In genomic region chr3:183324083-183324482, GRCh38 we compare ENCODE assay signal across 32 cellular contexts.
DNase-seq lines count a peak whose midpoint lies in the region; ATAC-seq, FAIRE-seq and TF ChIP-seq lines count a peak whose summit lies in the region.
"Had no signal": no experiment of that assay in that cellular context is flagged by ENCODE, and none has a peak within 500 bp of the region (broad histone marks: within the 10 kb centered on the region; RNA-seq: fewer than 3 reads in every experiment).

No MANE protein-coding gene starts in this region.

- H3K4me1 ChIP-seq in K562 (replicated peaks in 1 of 2; ENCODE audit: control insufficient read depth in 2 of 2, insufficient read depth in 2 of 2, low read length in 2 of 2) = peaks cover 0 to 5% of the 10 kb centered on the region in 2 experiments; a peak in 2 of 5 replicates
- H3K4me1 ChIP-seq in fibroblast of lung (ENCODE audit: control insufficient read depth, extremely low read depth, insufficient read depth, low read length) = peaks cover 2% of the 10 kb centered on the region
- H3K4me1 ChIP-seq in A673 (ENCODE audit: insufficient read depth, low read length, poor library complexity, severe bottlenecking) = no peaks in the 10 kb centered on the region
- H3K4me1 ChIP-seq: gastrocnemius medialis, psoas muscle, SJCRH30, testis had no signal

- H3K9me3 ChIP-seq in K562 (replicated peaks; ENCODE audit: control insufficient read depth, insufficient read depth, low read depth, low read length) (no peaks in the 10 kb centered on the region), fibroblast of lung (ENCODE audit: control insufficient read depth, insufficient read depth, low read depth, low read length) (no peaks in the 10 kb centered on the region), A673 (ENCODE audit: low read depth, low read length, poor library complexity, severe bottlenecking) (no peaks in the 10 kb centered on the region)
- H3K9me3 ChIP-seq: gastrocnemius medialis, psoas muscle, SJCRH30, testis had no signal

- H3K27me3 ChIP-seq in K562 (ENCODE audit: control insufficient read depth in 2 of 2, insufficient read depth in 2 of 2, low read length in 2 of 2) (no peaks in the 10 kb centered on the region), fibroblast of lung (ENCODE audit: control insufficient read depth, insufficient read depth, low read length) (no peaks in the 10 kb centered on the region), A673 (replicated peaks; ENCODE audit: insufficient read depth, low read depth, low read length, poor library complexity) (no peaks in the 10 kb centered on the region)
- H3K27me3 ChIP-seq: gastrocnemius medialis, SJCRH30, testis had no signal

- no peaks in the 10 kb centered on the region for H3K36me3 Mint-ChIP-seq in T-helper 2 cell treated with Interferon-gamma antibody and Interleukin-4, amounts not matched to agents 5 μg/mL and 100 μg/mL, for 36 hours (ENCODE audit: low read depth)
- H3K36me3 Mint-ChIP-seq: activated naive CD4-positive, alpha-beta T cell treated with anti-CD3 and anti-CD28 coated beads, Interleukin-2, amount 50 U/mL, for 72 hours; stimulated activated effector memory CD8-positive, alpha-beta T cell treated with anti-CD3 and anti-CD28 coated beads, Interleukin-12 subunit alpha, Interleukin-12 subunit beta, amount 100 ng/mL, for 72 hours had no signal

- no peaks in the 10 kb centered on the region for H4K20me1 ChIP-seq in K562 (replicated peaks; ENCODE audit: control insufficient read depth, insufficient read depth, low read length)
- no peaks in the 10 kb centered on the region for H4K20me1 ChIP-seq in fibroblast of lung (ENCODE audit: control insufficient read depth, extremely low read depth, insufficient read depth, low read length)

- in situ Hi-C loops in K562 (cut with MboI) = no loop called here

- BruUV-seq in K562 (replicated peaks; lab: Mats Ljungman, UMichigan) (no TSS peak), A673 (replicated peaks; lab: Mats Ljungman, UMichigan) (no TSS peak)

- ATAC-seq in K562 = 0 out of 3 replicates have a peak, but pooled peaks have one; percentile 32
- no peak for ATAC-seq in HG03460 (IDR thresholded peaks at IDR 0.05; ENCODE audit: unreplicated experiment)
- ATAC-seq in GM21825 (IDR thresholded peaks at IDR 0.05; ENCODE audit: unreplicated experiment) = no peak
- ATAC-seq: activated CD8-positive, alpha-beta memory T cell treated with anti-CD3 and anti-CD28 coated beads, Interleukin-2, amount 10 ng/mL, durations not matched to agents 7 days and 5 days; activated naive CD4-positive, alpha-beta T cell treated with anti-CD3 and anti-CD28 coated beads, Interleukin-2, amount 50 U/mL, for 72 hours; gastrocnemius medialis; psoas muscle; stimulated activated effector memory CD8-positive, alpha-beta T cell treated with anti-CD3 and anti-CD28 coated beads, Interleukin-12 subunit alpha, Interleukin-12 subunit beta, amount 100 ng/mL, for 72 hours had no signal

- no peak overlapping the region for H3K4me3 ChIP-seq in K562
- H3K4me3 ChIP-seq in fibroblast of lung (replicated peaks in 1 of 4; ENCODE audit: control extremely low read depth in 1 of 4, insufficient read depth in 1 of 4, low read depth in 3 of 4, low read length in 4 of 4) = no peak overlapping the region
- H3K4me3 ChIP-seq in A673 (ENCODE audit: low read depth, low read length, poor library complexity, severe bottlenecking) = no peak overlapping the region
- H3K4me3 ChIP-seq: coronary artery, gastrocnemius medialis, lung, psoas muscle, SJCRH30, skin epidermis, testis had no signal

- H3K27ac ChIP-seq in K562 (ENCODE audit: extremely low read depth, low read depth, low read length) (no peak overlapping the region), fibroblast of lung (ENCODE audit: insufficient read depth, low read length) (no peak overlapping the region), A673 (ENCODE audit: low read depth, low read length, poor library complexity, severe bottlenecking) (no peak overlapping the region)
- H3K27ac ChIP-seq: 22Rv1, coronary artery, gastrocnemius medialis, psoas muscle, SJCRH30, skin epidermis, testis, VCaP had no signal

- no peak for FAIRE-seq in K562 (lab: Jason Lieb, UNC)
- FAIRE-seq: GM12892 had no signal

- H3K36me3 ChIP-seq in K562 (ENCODE audit: control insufficient read depth, insufficient read depth, low read length) (no peaks in the 10 kb centered on the region), fibroblast of lung (ENCODE audit: control insufficient read depth, insufficient read depth, low read length) (no peaks in the 10 kb centered on the region), A673 (ENCODE audit: insufficient read depth, low read length, poor library complexity, severe bottlenecking) (no peaks in the 10 kb centered on the region)
- H3K36me3 ChIP-seq: gastrocnemius medialis, SJCRH30 had no signal

- H3K9me1 ChIP-seq in K562 (ENCODE audit: control insufficient read depth, insufficient read depth, low read length) = no peaks in the 10 kb centered on the region

- peak overlapping the region; percentile 8 for H3K27ac Mint-ChIP-seq in T-helper 2 cell treated with Interferon-gamma antibody and Interleukin-4, amounts not matched to agents 5 μg/mL and 100 μg/mL, for 36 hours
- H3K27ac Mint-ChIP-seq: activated CD4-positive, alpha-beta T cell treated with anti-CD3 and anti-CD28 coated beads, Interleukin-2, amount 10 ng/mL, durations not matched to agents 24 days and 14 days; activated CD8-positive, alpha-beta memory T cell treated with anti-CD3 and anti-CD28 coated beads, Interleukin-2, amount 10 ng/mL, durations not matched to agents 7 days and 5 days; activated naive CD4-positive, alpha-beta T cell treated with anti-CD3 and anti-CD28 coated beads, Interleukin-2, amount 50 U/mL, for 72 hours; activated T-helper 1 cell treated with anti-CD3 and anti-CD28 coated beads, Interleukin-12 subunit alpha, Interleukin-12 subunit beta, Interleukin-2, Interleukin-4 antibody, amounts not matched to agents 30 ng/mL and 10 ng/mL and 1 ng/mL, durations not matched to agents 14 hours and 24 hours and 36 hours; B cell; stimulated activated effector memory CD8-positive, alpha-beta T cell treated with anti-CD3 and anti-CD28 coated beads, Interleukin-12 subunit alpha, Interleukin-12 subunit beta, amount 100 ng/mL, for 72 hours had no signal

- no peaks in the 10 kb centered on the region for H3K79me2 ChIP-seq in K562 (ENCODE audit: control insufficient read depth, insufficient read depth, low read length)
- H3K79me2 ChIP-seq in fibroblast of lung (ENCODE audit: control insufficient read depth, insufficient read depth, low read length) = no peaks in the 10 kb centered on the region

- H2AFZ ChIP-seq in K562 (ENCODE audit: low read depth, low read length) (no peak overlapping the region), fibroblast of lung (ENCODE audit: low read length) (no peak overlapping the region)

- TF ChIP-seq RAD21 in K562 (CRISPR knock-in tag; conservative IDR thresholded peaks at IDR 0.05 in 1 of 2, IDR thresholded peaks at IDR 0.05 in 1 of 2) = no peak

- H3K4me3 Mint-ChIP-seq in T-helper 2 cell treated with Interferon-gamma antibody and Interleukin-4, amounts not matched to agents 5 μg/mL and 100 μg/mL, for 36 hours = no peak overlapping the region
- H3K4me3 Mint-ChIP-seq: activated CD4-positive, alpha-beta T cell treated with anti-CD3 and anti-CD28 coated beads, Interleukin-2, amount 10 ng/mL, durations not matched to agents 24 days and 14 days; activated CD8-positive, alpha-beta memory T cell treated with anti-CD3 and anti-CD28 coated beads, Interleukin-2, amount 10 ng/mL, durations not matched to agents 7 days and 5 days; activated T-helper 1 cell treated with anti-CD3 and anti-CD28 coated beads, Interleukin-12 subunit alpha, Interleukin-12 subunit beta, Interleukin-2, Interleukin-4 antibody, amounts not matched to agents 30 ng/mL and 10 ng/mL and 1 ng/mL, durations not matched to agents 14 hours and 24 hours and 36 hours; B cell; stimulated activated effector memory CD8-positive, alpha-beta T cell treated with anti-CD3 and anti-CD28 coated beads, Interleukin-12 subunit alpha, Interleukin-12 subunit beta, amount 100 ng/mL, for 72 hours had no signal

- H3K4me2 ChIP-seq in K562 (ENCODE audit: insufficient read depth, low read length) (no peak overlapping the region), fibroblast of lung (ENCODE audit: extremely low read depth, insufficient read depth, low read length) (no peak overlapping the region)

- POLR2A ChIA-PET in K562 (lab: Yijun Ruan, JAX) = interaction anchor here (1.0 to 1.3 kb wide), 2 partner anchors 10 to 17 kb away, joined by 3 to 4 read pairs; no protein-coding TSS in a partner anchor
- POLR2A ChIA-PET in A673 (lab: Charles Lee; ENCODE audit: low non-redundant PET) = no interaction called here

- no peaks in the 10 kb centered on the region for H3K9me3 Mint-ChIP-seq in T-helper 2 cell treated with Interferon-gamma antibody and Interleukin-4, amounts not matched to agents 5 μg/mL and 100 μg/mL, for 36 hours
- H3K9me3 Mint-ChIP-seq: activated CD4-positive, alpha-beta T cell treated with anti-CD3 and anti-CD28 coated beads, Interleukin-2, amount 10 ng/mL, durations not matched to agents 24 days and 14 days; activated naive CD4-positive, alpha-beta T cell treated with anti-CD3 and anti-CD28 coated beads, Interleukin-2, amount 50 U/mL, for 72 hours; activated T-helper 1 cell treated with anti-CD3 and anti-CD28 coated beads, Interleukin-12 subunit alpha, Interleukin-12 subunit beta, Interleukin-2, Interleukin-4 antibody, amounts not matched to agents 30 ng/mL and 10 ng/mL and 1 ng/mL, durations not matched to agents 14 hours and 24 hours and 36 hours; stimulated activated effector memory CD8-positive, alpha-beta T cell treated with anti-CD3 and anti-CD28 coated beads, Interleukin-12 subunit alpha, Interleukin-12 subunit beta, amount 100 ng/mL, for 72 hours had no signal

- no peak for DNase-seq in T-helper 2 cell treated with Interferon-gamma antibody and Interleukin-4, amounts not matched to agents 5 μg/mL and 100 μg/mL, for 36 hours (ENCODE audit: low spot score)
- DNase-seq in T-helper 2 cell = no peak
- DNase-seq in K562 (ENCODE audit: extremely low read depth in 1 of 4, low spot score in 3 of 4) = peak in 2 of 4 experiments; percentile 29 to 32
- DNase-seq in fibroblast of lung (ENCODE audit: low read depth in 2 of 2) = peak; percentile 61 to 68
- DNase-seq in GM03348 (ENCODE audit: low spot score) = no peak
- no peak for DNase-seq in A673 (ENCODE audit: low spot score)
- DNase-seq: activated CD4-positive, alpha-beta T cell treated with anti-CD3 and anti-CD28 coated beads, Interleukin-2, amount 10 ng/mL, durations not matched to agents 24 days and 14 days; activated CD8-positive, alpha-beta memory T cell treated with anti-CD3 and anti-CD28 coated beads, Interleukin-2, amount 10 ng/mL, durations not matched to agents 7 days and 5 days; gastrocnemius medialis; hypothalamus; islet precursor cell; Kasumi-1; NCI-H1092; NCI-H2029 treated with DMSO at 0.1 percent for 48 hours; OCI-M1; psoas muscle; SJCRH30; stimulated activated CD4-positive, alpha-beta T cell treated with anti-CD3 and anti-CD28 coated beads, Interleukin-1b, Interleukin-23, amount 100 ng/mL, for 48 hours; T-helper 1 cell; testis had no signal

- CTCF ChIA-PET in K562 (lab: Yijun Ruan, JAX; ENCODE audit: low intra/inter-chr PET ratio) (no interaction called here), A673 (lab: Charles Lee) (no interaction called here)

- no peak overlapping the region for H3K9ac ChIP-seq in K562 (ENCODE audit: insufficient read depth in 1 of 2, low read depth in 2 of 2, low read length in 2 of 2)
- no peak overlapping the region for H3K9ac ChIP-seq in fibroblast of lung (ENCODE audit: insufficient read depth, low read length)

- TF ChIP-seq POLR2A in K562 (conservative IDR thresholded peaks at IDR 0.05) = no peak

- intact Hi-C loops in K562 (cut with micrococcal nuclease) (no loop called here), A673 (cut with micrococcal nuclease; ENCODE audit: unreplicated experiment) (no loop called here)

- 80% methylated on average over 5 of the region's 5 CpGs for WGBS in K562 (ENCODE audit: insufficient coverage, low coverage, missing lambda C conversion rate)

- no peak for TF ChIP-seq EP300 in K562 (IDR thresholded peaks at IDR 0.05; ENCODE audit: low read length)

- peaks cover 17% of the 10 kb centered on the region for H3K4me1 Mint-ChIP-seq in T-helper 2 cell treated with Interferon-gamma antibody and Interleukin-4, amounts not matched to agents 5 μg/mL and 100 μg/mL, for 36 hours (ENCODE audit: low read depth)
- H3K4me1 Mint-ChIP-seq: B cell had no signal

- no peaks in the 10 kb centered on the region for H3K27me3 Mint-ChIP-seq in T-helper 2 cell treated with Interferon-gamma antibody and Interleukin-4, amounts not matched to agents 5 μg/mL and 100 μg/mL, for 36 hours (ENCODE audit: low read depth)
- H3K27me3 Mint-ChIP-seq: activated CD8-positive, alpha-beta memory T cell treated with anti-CD3 and anti-CD28 coated beads, Interleukin-2, amount 10 ng/mL, durations not matched to agents 7 days and 5 days; B cell had no signal

- no peak for TF ChIP-seq CTCF in K562 (IDR thresholded peaks at IDR 0.05 in 2 of 3, conservative IDR thresholded peaks at IDR 0.05 in 1 of 3; ENCODE audit: insufficient read depth in 2 of 3, low read depth in 1 of 3, low read length in 3 of 3)
- no peak for TF ChIP-seq CTCF in fibroblast of lung (conservative IDR thresholded peaks at IDR 0.05 in 1 of 2, IDR thresholded peaks at IDR 0.05 in 1 of 2; ENCODE audit: low read depth in 1 of 2, low read length in 2 of 2)
- no peak for TF ChIP-seq CTCF in A673 (conservative IDR thresholded peaks at IDR 0.05; ENCODE audit: low read depth, low read length)

Comparison
In these comparisons a context has a peak if more than half of its experiments do, and no peak if none do; other contexts are left out.
1. DNase-seq: peak in fibroblast of lung (2 of 2); none in T-helper 2 cell treated with Interferon-gamma antibody and Interleukin-4, amounts not matched to agents 5 μg/mL and 100 μg/mL, for 36 hours (single experiment), T-helper 2 cell (0 of 5), GM03348 (single experiment) and A673 (single experiment).